In genomic region chr3:125008766-125009165, GRCh38 we compare ENCODE assay signal across 19 cellular contexts.
"Had no signal": no experiment of that assay in that cellular context is flagged by ENCODE, and none has a peak within 500 bp of the region (broad histone marks: within the 10 kb centered on the region; RNA-seq: fewer than 3 reads in every experiment).

No MANE protein-coding gene starts in this region.

- H3K27ac ChIP-seq: RWPE1 had no signal

- H3K27me3 ChIP-seq: MG63 had no signal

- DNase-seq: IMR-90, Karpas-422, KG1, MG63, NCI-H1092 treated with DMSO at 0.1 percent for 48 hours, NCI-H1436, NCI-H187, NCI-H2029, NCI-H2081 treated with DMSO at 0.1 percent for 48 hours, NCI-H2171, NCI-H226, NCI-H446, NCI-H510A, NCI-H524 treated with DMSO at 0.1 percent for 48 hours, NCI-H69, NCI-H774, SHP77, SK-N-SH had no signal

- H3K4me3 ChIP-seq: MG63 had no signal

- H3K9me3 ChIP-seq: MG63, SK-N-SH had no signal
